ENCODE assay signal across 1 cellular context in the genomic region with DNA sequence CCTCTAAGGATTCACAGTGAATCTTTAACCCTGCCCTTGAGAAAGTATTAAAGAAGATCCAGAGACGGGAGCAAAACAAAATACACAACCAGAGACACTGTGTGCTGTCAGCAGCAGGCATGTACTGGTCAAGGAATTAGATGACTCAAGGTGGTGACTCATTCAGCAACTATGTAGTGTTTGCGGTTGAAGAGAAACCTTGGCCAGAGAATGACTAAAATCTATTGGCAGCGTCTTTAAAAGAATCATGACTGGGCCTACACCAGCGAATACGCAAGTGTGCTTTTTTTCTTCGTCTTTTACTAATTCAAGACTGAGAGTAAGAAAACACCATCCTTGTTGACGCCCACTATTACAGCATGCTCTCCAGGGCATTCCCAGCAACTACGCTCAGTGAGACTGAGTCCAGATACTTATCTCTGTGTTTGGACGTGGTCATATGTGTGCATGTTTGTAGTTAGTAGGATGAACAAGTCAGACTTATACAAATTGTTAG.
TF ChIP-seq lines count a peak whose summit lies in the region.

No MANE protein-coding gene starts in this region.

TF ChIP-seq in GM12878, 131 proteins besides CTCF, POLR2A, EP300 and RAD21 (continued from another document and continues in another):
- TF ChIP-seq, protein P1, sequence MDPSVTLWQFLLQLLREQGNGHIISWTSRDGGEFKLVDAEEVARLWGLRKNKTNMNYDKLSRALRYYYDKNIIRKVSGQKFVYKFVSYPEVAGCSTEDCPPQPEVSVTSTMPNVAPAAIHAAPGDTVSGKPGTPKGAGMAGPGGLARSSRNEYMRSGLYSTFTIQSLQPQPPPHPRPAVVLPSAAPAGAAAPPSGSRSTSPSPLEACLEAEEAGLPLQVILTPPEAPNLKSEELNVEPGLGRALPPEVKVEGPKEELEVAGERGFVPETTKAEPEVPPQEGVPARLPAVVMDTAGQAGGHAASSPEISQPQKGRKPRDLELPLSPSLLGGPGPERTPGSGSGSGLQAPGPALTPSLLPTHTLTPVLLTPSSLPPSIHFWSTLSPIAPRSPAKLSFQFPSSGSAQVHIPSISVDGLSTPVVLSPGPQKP (IDR thresholded peaks at IDR 0.05; ENCODE audit: low read depth, low read length), result no peak
- TF ChIP-seq ZSCAN29 (IDR thresholded peaks at IDR 0.05) (0 out of 2 replicates have a peak, but pooled peaks have one; percentile 49), SP1 (IDR thresholded peaks at IDR 0.05; ENCODE audit: low read depth, low read length) (peak; percentile 58), FOXK2 (IDR thresholded peaks at IDR 0.05) (no peak), ZNF622 (IDR thresholded peaks at IDR 0.05) (no peak), NR2F1 (conservative IDR thresholded peaks at IDR 0.05) (peak; percentile 79), SPI1 (IDR thresholded peaks at IDR 0.05; ENCODE audit: borderline replicate concordance, insufficient read depth, low read depth, low read length) (no peak), KLF5 (IDR thresholded peaks at IDR 0.05; ENCODE audit: partially characterized antibody) (peak; percentile 75), BCL11A (IDR thresholded peaks at IDR 0.05; ENCODE audit: low read depth, low read length) (peak; percentile 92), SRF (IDR thresholded peaks at IDR 0.05; ENCODE audit: low read depth in 2 of 2, low read length in 2 of 2) (peak in 1 of 2 experiments; percentile 76; a peak in 1 of 4 replicates), MTA3 (IDR thresholded peaks at IDR 0.05; ENCODE audit: borderline replicate concordance, low read length) (peak; percentile 98), EED (IDR thresholded peaks at IDR 0.05; ENCODE audit: low read depth) (peak; percentile 90), TCF3 (IDR thresholded peaks at IDR 0.05; ENCODE audit: borderline replicate concordance, insufficient read depth, low read depth, low read length) (peak; percentile 68; the same call in 1 of the 2 replicates), JUNB (IDR thresholded peaks at IDR 0.05) (peak; percentile 98), CEBPB (IDR thresholded peaks at IDR 0.05; ENCODE audit: borderline replicate concordance in 1 of 2, low read depth in 2 of 2, low read length in 2 of 2) (peak in 1 of 2 experiments; percentile 94; a peak in 1 of 4 replicates), SREBF2 (IDR thresholded peaks at IDR 0.05; ENCODE audit: low read length) (no peak), CHD4 (IDR thresholded peaks at IDR 0.05) (no peak), SUPT20H (IDR thresholded peaks at IDR 0.05; ENCODE audit: borderline replicate concordance, control insufficient read depth, low read depth, low read length) (no peak), BACH1 (IDR thresholded peaks at IDR 0.05; ENCODE audit: borderline replicate concordance) (peak; percentile 90), IRF4 (IDR thresholded peaks at IDR 0.05; ENCODE audit: low read depth, low read length) (peak; percentile 98), SUZ12 (IDR thresholded peaks at IDR 0.05; ENCODE audit: unreplicated experiment) (no peak), NFXL1 (IDR thresholded peaks at IDR 0.05; ENCODE audit: borderline replicate concordance) (no peak), BMI1 (IDR thresholded peaks at IDR 0.05; ENCODE audit: borderline replicate concordance) (peak; percentile 68), FOS (IDR thresholded peaks at IDR 0.05; ENCODE audit: borderline replicate concordance, extremely low read depth, insufficient read length) (no peak), EGR1 (IDR thresholded peaks at IDR 0.05; ENCODE audit: borderline replicate concordance in 1 of 2, low read depth in 2 of 2, low read length in 2 of 2) (no peak), HDAC2 (IDR thresholded peaks at IDR 0.05) (no peak), YBX1 (IDR thresholded peaks at IDR 0.05) (no peak), MYC (IDR thresholded peaks at IDR 0.05; ENCODE audit: insufficient read depth, insufficient read length, insufficient replicate concordance, low read length, severe bottlenecking) (no peak), SMARCA5 (IDR thresholded peaks at IDR 0.05) (no peak), KAT2A (conservative IDR thresholded peaks at IDR 0.05; ENCODE audit: control insufficient read depth, low read depth, low read length) (no peak), ZZZ3 (IDR thresholded peaks at IDR 0.05; ENCODE audit: control insufficient read depth, insufficient read length, low read depth) (no peak), JUND (IDR thresholded peaks at IDR 0.05; ENCODE audit: low read depth, low read length) (peak; percentile 93), LARP7 (IDR thresholded peaks at IDR 0.05) (no peak), CHD1 (IDR thresholded peaks at IDR 0.05; ENCODE audit: low read depth, low read length) (no peak), PML (IDR thresholded peaks at IDR 0.05; ENCODE audit: low read length) (peak; percentile 90), CREM (IDR thresholded peaks at IDR 0.05; ENCODE audit: low read depth) (peak; percentile 91)
- TF ChIP-seq, protein P2, sequence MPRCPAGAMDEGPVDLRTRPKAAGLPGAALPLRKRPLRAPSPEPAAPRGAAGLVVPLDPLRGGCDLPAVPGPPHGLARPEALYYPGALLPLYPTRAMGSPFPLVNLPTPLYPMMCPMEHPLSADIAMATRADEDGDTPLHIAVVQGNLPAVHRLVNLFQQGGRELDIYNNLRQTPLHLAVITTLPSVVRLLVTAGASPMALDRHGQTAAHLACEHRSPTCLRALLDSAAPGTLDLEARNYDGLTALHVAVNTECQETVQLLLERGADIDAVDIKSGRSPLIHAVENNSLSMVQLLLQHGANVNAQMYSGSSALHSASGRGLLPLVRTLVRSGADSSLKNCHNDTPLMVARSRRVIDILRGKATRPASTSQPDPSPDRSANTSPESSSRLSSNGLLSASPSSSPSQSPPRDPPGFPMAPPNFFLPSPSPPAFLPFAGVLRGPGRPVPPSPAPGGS (IDR thresholded peaks at IDR 0.05; ENCODE audit: borderline replicate concordance, insufficient read depth, low read depth, low read length, poor library complexity, severe bottlenecking), result peak; percentile 47
- TF ChIP-seq, protein P3, sequence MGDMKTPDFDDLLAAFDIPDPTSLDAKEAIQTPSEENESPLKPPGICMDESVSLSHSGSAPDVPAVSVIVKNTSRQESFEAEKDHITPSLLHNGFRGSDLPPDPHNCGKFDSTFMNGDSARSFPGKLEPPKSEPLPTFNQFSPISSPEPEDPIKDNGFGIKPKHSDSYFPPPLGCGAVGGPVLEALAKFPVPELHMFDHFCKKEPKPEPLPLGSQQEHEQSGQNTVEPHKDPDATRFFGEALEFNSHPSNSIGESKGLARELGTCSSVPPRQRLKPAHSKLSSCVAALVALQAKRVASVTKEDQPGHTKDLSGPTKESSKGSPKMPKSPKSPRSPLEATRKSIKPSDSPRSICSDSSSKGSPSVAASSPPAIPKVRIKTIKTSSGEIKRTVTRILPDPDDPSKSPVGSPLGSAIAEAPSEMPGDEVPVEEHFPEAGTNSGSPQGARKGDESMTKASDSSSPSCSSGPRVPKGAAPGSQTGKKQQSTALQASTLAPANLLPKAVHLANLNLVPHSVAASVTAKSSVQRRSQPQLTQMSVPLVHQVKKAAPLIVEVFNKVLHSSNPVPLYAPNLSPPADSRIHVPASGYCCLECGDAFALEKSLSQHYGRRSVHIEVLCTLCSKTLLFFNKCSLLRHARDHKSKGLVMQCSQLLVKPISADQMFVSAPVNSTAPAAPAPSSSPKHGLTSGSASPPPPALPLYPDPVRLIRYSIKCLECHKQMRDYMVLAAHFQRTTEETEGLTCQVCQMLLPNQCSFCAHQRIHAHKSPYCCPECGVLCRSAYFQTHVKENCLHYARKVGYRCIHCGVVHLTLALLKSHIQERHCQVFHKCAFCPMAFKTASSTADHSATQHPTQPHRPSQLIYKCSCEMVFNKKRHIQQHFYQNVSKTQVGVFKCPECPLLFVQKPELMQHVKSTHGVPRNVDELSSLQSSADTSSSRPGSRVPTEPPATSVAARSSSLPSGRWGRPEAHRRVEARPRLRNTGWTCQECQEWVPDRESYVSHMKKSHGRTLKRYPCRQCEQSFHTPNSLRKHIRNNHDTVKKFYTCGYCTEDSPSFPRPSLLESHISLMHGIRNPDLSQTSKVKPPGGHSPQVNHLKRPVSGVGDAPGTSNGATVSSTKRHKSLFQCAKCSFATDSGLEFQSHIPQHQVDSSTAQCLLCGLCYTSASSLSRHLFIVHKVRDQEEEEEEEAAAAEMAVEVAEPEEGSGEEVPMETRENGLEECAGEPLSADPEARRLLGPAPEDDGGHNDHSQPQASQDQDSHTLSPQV (IDR thresholded peaks at IDR 0.05), result no peak
- TF ChIP-seq, protein P4, sequence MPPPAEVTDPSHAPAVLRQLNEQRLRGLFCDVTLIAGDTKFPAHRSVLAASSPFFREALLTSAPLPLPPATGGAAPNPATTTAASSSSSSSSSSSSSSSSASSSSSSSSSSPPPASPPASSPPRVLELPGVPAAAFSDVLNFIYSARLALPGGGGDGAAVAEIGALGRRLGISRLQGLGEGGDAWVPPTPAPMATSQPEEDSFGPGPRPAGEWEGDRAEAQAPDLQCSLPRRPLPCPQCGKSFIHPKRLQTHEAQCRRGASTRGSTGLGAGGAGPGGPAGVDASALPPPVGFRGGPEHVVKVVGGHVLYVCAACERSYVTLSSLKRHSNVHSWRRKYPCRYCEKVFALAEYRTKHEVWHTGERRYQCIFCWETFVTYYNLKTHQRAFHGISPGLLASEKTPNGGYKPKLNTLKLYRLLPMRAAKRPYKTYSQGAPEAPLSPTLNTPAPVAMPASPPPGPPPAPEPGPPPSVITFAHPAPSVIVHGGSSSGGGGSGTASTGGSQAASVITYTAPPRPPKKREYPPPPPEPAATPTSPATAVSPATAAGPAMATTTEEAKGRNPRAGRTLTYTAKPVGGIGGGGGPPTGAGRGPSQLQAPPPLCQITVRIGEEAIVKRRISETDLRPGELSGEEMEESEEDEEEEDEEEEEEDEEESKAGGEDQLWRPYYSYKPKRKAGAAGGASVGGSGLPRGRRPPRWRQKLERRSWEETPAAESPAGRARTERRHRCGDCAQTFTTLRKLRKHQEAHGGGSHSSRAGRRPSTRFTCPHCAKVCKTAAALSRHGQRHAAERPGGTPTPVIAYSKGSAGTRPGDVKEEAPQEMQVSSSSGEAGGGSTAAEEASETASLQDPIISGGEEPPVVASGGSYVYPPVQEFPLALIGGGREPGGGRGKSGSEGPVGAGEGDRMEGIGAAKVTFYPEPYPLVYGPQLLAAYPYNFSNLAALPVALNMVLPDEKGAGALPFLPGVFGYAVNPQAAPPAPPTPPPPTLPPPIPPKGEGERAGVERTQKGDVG (CRISPR knock-in tag; IDR thresholded peaks at IDR 0.05), result no peak
- TF ChIP-seq, protein P5, sequence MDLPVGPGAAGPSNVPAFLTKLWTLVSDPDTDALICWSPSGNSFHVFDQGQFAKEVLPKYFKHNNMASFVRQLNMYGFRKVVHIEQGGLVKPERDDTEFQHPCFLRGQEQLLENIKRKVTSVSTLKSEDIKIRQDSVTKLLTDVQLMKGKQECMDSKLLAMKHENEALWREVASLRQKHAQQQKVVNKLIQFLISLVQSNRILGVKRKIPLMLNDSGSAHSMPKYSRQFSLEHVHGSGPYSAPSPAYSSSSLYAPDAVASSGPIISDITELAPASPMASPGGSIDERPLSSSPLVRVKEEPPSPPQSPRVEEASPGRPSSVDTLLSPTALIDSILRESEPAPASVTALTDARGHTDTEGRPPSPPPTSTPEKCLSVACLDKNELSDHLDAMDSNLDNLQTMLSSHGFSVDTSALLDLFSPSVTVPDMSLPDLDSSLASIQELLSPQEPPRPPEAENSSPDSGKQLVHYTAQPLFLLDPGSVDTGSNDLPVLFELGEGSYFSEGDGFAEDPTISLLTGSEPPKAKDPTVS (IDR thresholded peaks at IDR 0.05; ENCODE audit: low read depth, low read length), result no peak
- TF ChIP-seq, protein P6, sequence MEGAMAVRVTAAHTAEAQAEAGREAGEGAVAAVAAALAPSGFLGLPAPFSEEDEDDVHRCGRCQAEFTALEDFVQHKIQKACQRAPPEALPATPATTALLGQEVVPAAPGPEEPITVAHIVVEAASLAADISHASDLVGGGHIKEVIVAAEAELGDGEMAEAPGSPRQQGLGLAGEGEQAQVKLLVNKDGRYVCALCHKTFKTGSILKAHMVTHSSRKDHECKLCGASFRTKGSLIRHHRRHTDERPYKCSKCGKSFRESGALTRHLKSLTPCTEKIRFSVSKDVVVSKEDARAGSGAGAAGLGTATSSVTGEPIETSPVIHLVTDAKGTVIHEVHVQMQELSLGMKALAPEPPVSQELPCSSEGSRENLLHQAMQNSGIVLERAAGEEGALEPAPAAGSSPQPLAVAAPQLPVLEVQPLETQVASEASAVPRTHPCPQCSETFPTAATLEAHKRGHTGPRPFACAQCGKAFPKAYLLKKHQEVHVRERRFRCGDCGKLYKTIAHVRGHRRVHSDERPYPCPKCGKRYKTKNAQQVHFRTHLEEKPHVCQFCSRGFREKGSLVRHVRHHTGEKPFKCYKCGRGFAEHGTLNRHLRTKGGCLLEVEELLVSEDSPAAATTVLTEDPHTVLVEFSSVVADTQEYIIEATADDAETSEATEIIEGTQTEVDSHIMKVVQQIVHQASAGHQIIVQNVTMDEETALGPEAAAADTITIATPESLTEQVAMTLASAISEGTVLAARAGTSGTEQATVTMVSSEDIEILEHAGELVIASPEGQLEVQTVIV (IDR thresholded peaks at IDR 0.05; ENCODE audit: borderline replicate concordance, partially characterized antibody), result no peak
- TF ChIP-seq, protein P7, sequence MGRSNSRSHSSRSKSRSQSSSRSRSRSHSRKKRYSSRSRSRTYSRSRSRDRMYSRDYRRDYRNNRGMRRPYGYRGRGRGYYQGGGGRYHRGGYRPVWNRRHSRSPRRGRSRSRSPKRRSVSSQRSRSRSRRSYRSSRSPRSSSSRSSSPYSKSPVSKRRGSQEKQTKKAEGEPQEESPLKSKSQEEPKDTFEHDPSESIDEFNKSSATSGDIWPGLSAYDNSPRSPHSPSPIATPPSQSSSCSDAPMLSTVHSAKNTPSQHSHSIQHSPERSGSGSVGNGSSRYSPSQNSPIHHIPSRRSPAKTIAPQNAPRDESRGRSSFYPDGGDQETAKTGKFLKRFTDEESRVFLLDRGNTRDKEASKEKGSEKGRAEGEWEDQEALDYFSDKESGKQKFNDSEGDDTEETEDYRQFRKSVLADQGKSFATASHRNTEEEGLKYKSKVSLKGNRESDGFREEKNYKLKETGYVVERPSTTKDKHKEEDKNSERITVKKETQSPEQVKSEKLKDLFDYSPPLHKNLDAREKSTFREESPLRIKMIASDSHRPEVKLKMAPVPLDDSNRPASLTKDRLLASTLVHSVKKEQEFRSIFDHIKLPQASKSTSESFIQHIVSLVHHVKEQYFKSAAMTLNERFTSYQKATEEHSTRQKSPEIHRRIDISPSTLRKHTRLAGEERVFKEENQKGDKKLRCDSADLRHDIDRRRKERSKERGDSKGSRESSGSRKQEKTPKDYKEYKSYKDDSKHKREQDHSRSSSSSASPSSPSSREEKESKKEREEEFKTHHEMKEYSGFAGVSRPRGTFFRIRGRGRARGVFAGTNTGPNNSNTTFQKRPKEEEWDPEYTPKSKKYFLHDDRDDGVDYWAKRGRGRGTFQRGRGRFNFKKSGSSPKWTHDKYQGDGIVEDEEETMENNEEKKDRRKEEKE (IDR thresholded peaks at IDR 0.05), result no peak
- TF ChIP-seq, protein P8, sequence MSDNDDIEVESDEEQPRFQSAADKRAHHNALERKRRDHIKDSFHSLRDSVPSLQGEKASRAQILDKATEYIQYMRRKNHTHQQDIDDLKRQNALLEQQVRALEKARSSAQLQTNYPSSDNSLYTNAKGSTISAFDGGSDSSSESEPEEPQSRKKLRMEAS (IDR thresholded peaks at IDR 0.05; ENCODE audit: low read depth, low read length), result no peak
